ENCODE assay signal across 18 cellular contexts in genomic region chr6:40183902-40184301, GRCh38.
DNase-seq lines count a peak whose midpoint lies in the region; ATAC-seq lines count a peak whose summit lies in the region.
"Had no signal": no experiment of that assay in that cellular context is flagged by ENCODE, and none has a peak within 500 bp of the region (broad histone marks: within the 10 kb centered on the region; RNA-seq: fewer than 3 reads in every experiment).

No MANE protein-coding gene starts in this region.

- H2BK120ac ChIP-seq in mesendoderm (ENCODE audit: low read depth, low read length) = no peak overlapping the region

- H3K18ac ChIP-seq in mesendoderm (ENCODE audit: low read length) = no peak overlapping the region

- peaks cover 6% of the 10 kb centered on the region; the same call in 1 of the 2 replicates for H3K9me3 ChIP-seq in Karpas-422 (ENCODE audit: low read length)

- ATAC-seq in HG02885 (IDR thresholded peaks at IDR 0.05; ENCODE audit: poor library complexity, unreplicated experiment) = no peak

- no CpG with 5 or more reads among the region's 4 CpGs for WGBS in mesendoderm (ENCODE audit: extremely low coverage, insufficient coverage, low lambda C conversion rate)

- no peak overlapping the region for H3K23ac ChIP-seq in mesendoderm (ENCODE audit: low read length)

- H3K4me1 ChIP-seq in mesendoderm (ENCODE audit: control insufficient read depth, low read depth, low read length) (no peaks in the 10 kb centered on the region), Karpas-422 (ENCODE audit: low read length) (no peaks in the 10 kb centered on the region)
- H3K4me1 ChIP-seq: Peyer's patch, SJSA1 had no signal

- H4K20me1 ChIP-seq in Karpas-422 (ENCODE audit: insufficient read depth, low read depth, low read length) = no peaks in the 10 kb centered on the region

- H2AK5ac ChIP-seq in mesendoderm (ENCODE audit: low read length) = no peak overlapping the region

- H3K4ac ChIP-seq in mesendoderm (ENCODE audit: low read depth, low read length) = no peak overlapping the region

- no peak overlapping the region for H2BK15ac ChIP-seq in mesendoderm (replicated peaks; ENCODE audit: low read depth)

- H3K4me2 ChIP-seq in mesendoderm (ENCODE audit: low read length) (no peak overlapping the region), Karpas-422 (ENCODE audit: low read depth, low read length, poor library complexity, severe bottlenecking) (no peak overlapping the region)

- H4K5ac ChIP-seq in mesendoderm (ENCODE audit: low read length) = no peak overlapping the region

- H4K8ac ChIP-seq in mesendoderm (ENCODE audit: low read depth, low read length) = no peak overlapping the region

- H3K9ac ChIP-seq in mesendoderm (ENCODE audit: low read length) = no peak overlapping the region
- no peak overlapping the region for H3K9ac ChIP-seq in Karpas-422 (ENCODE audit: low read length)
- H3K9ac ChIP-seq: GM23248 had no signal

- H3K27ac ChIP-seq in mesendoderm (ENCODE audit: low read depth, low read length) = no peak overlapping the region
- no peak overlapping the region for H3K27ac ChIP-seq in Karpas-422 (ENCODE audit: low read length)
- H3K27ac ChIP-seq: GM23248, Peyer's patch, SJSA1 had no signal

- H3K79me2 ChIP-seq in mesendoderm (ENCODE audit: control insufficient read depth, insufficient read depth, low read length) (no peaks in the 10 kb centered on the region), Karpas-422 (ENCODE audit: low read length) (no peaks in the 10 kb centered on the region)

- no peak overlapping the region for H2AFZ ChIP-seq in Karpas-422 (ENCODE audit: low read length)
- H2AFZ ChIP-seq: GM23248 had no signal

- H3K27me3 ChIP-seq in mesendoderm (ENCODE audit: insufficient read depth, low read length, poor library complexity) (no peaks in the 10 kb centered on the region), Karpas-422 (ENCODE audit: low read length) (0 out of 2 replicates have a peak, but pooled peaks cover 5% of the 10 kb centered on the region)
- H3K27me3 ChIP-seq: Peyer's patch, SJSA1 had no signal

- H3K56ac ChIP-seq in mesendoderm (ENCODE audit: low read length) = no peak overlapping the region

- H3K79me1 ChIP-seq in mesendoderm (ENCODE audit: low read length) = no peaks in the 10 kb centered on the region

- DNase-seq in activated CD8-positive, alpha-beta memory T cell treated with anti-CD3 and anti-CD28 coated beads for 24 hours = peak; percentile 1
- no peak for DNase-seq in activated CD8-positive, alpha-beta memory T cell treated with anti-CD3 and anti-CD28 coated beads, Interleukin-2, amount 50 U/mL, for 48 hours
- peak; percentile 55 for DNase-seq in ecto neural progenitor cell (ENCODE audit: low spot score)
- peak; percentile 7 for DNase-seq in mesendoderm
- no peak for DNase-seq in Karpas-422
- no peak for DNase-seq in DMS79 (lab: John Stamatoyannopoulos, UW)
- no peak for DNase-seq in NCI-H1105 (lab: John Stamatoyannopoulos, UW)
- DNase-seq: 8988T; COR-L47; DMS 273 treated with DMSO at 0.1 percent for 48 hours; GM23248; NCI-H1436 treated with DMSO at 0.1 percent for 48 hours; NCI-H2029; NCI-H748 treated with DMSO at 0.1 percent for 48 hours; NK-92 treated with Interleukin-12 subunit alpha and Interleukin-12 subunit beta, amount 100 ng/mL, for 24 hours; Peyer's patch had no signal

- H3K4me3 ChIP-seq in mesendoderm (ENCODE audit: low read length) = no peak overlapping the region
- H3K4me3 ChIP-seq in Karpas-422 (ENCODE audit: low read length) = no peak overlapping the region
- H3K4me3 ChIP-seq: GM23248, Peyer's patch, SJSA1 had no signal

- no peak overlapping the region for H2BK5ac ChIP-seq in mesendoderm (ENCODE audit: low read length)

- no peaks in the 10 kb centered on the region for H3K9me2 ChIP-seq in Karpas-422 (replicated peaks; ENCODE audit: insufficient read depth, low read length)

- H3K36me3 ChIP-seq in mesendoderm (ENCODE audit: control insufficient read depth, insufficient read depth, low read length) (no peaks in the 10 kb centered on the region), Karpas-422 (ENCODE audit: insufficient read depth, low read length) (no peaks in the 10 kb centered on the region)
- H3K36me3 ChIP-seq: Peyer's patch, SJSA1 had no signal

Comparison
In these comparisons a context has a peak if more than half of its experiments do, and no peak if none do; other contexts are left out.
1. DNase-seq: peak in activated CD8-positive, alpha-beta memory T cell treated with anti-CD3 and anti-CD28 coated beads for 24 hours (single experiment), ecto neural progenitor cell (single experiment) and mesendoderm (single experiment); none in activated CD8-positive, alpha-beta memory T cell treated with anti-CD3 and anti-CD28 coated beads, Interleukin-2, amount 50 U/mL, for 48 hours (single experiment), Karpas-422 (single experiment), DMS79 (single experiment) and NCI-H1105 (single experiment).